In genomic region chr7:128868624-128869137, GRCh38 we compare ENCODE assay signal across 9 cellular contexts. TPM values are rescaled to one million over a fixed set of nuclear protein-coding genes. Genes with fewer than 3 reads are reported as not detected.
DNase-seq lines count a peak whose midpoint lies in the region; ATAC-seq and TF ChIP-seq lines count a peak whose summit lies in the region.
"Had no signal": no experiment of that assay in that cellular context is flagged by ENCODE, and none has a peak within 500 bp of the region (broad histone marks: within the 10 kb centered on the region; RNA-seq: fewer than 3 reads in every experiment).

No MANE protein-coding gene starts in this region.

- TF ChIP-seq POLR2A in prostate gland (IDR thresholded peaks at IDR 0.05), result no peak

- DNase-seq in SW480 (ENCODE audit: low spot score), result peak; percentile 59
- DNase-seq in cardiac muscle cell (ENCODE audit: low read depth in 1 of 2, low spot score in 1 of 2), result no peak
- no peak for DNase-seq in prostate gland (ENCODE audit: low spot score)
- no peak for DNase-seq in NCI-H446 (lab: John Stamatoyannopoulos, UW)
- no peak for DNase-seq in activated effector memory CD4-positive, alpha-beta T cell treated with Interleukin-2 at 50 U/mL for 16 hours

- WGBS in prostate gland, result 42% methylated on average over 13 of the region's 13 CpGs

- H3K4me1 ChIP-seq in cardiac muscle cell (ENCODE audit: low read depth) (peaks cover 16% of the 10 kb centered on the region), prostate gland (replicated peaks) (peaks cover 7% of the 10 kb centered on the region)

- H3K27me3 ChIP-seq in cardiac muscle cell (peaks cover 39% of the 10 kb centered on the region), prostate gland (replicated peaks; ENCODE audit: insufficient read depth) (no peaks in the 10 kb centered on the region)

- H3K36me3 ChIP-seq in cardiac muscle cell (no peaks in the 10 kb centered on the region), prostate gland (no peaks in the 10 kb centered on the region)

- no peak overlapping the region for H3K27ac ChIP-seq in cardiac muscle cell
- H3K27ac ChIP-seq in prostate gland, result no peak overlapping the region

- intact Hi-C loops in prostate gland (cut with DNase I), result loop anchor here (5.0 kb wide), 1 partner anchor 261 kb away; no protein-coding TSS in a partner anchor

- ATAC-seq in GM18511 (IDR thresholded peaks at IDR 0.05; ENCODE audit: unreplicated experiment), result peak; percentile 12
- ATAC-seq in HG03520 (IDR thresholded peaks at IDR 0.05; ENCODE audit: unreplicated experiment), result no peak
- no peak for ATAC-seq in GM18858 (IDR thresholded peaks at IDR 0.05; ENCODE audit: unreplicated experiment)

- H3K9me3 ChIP-seq in cardiac muscle cell (ENCODE audit: low read depth), result no peaks in the 10 kb centered on the region
- no peaks in the 10 kb centered on the region for H3K9me3 ChIP-seq in prostate gland

- TF ChIP-seq CTCF in cardiac muscle cell (IDR thresholded peaks at IDR 0.05; ENCODE audit: low read depth, low read length) (no peak), prostate gland (IDR thresholded peaks at IDR 0.05) (no peak)

- H3K4me3 ChIP-seq in cardiac muscle cell (peak overlapping the region; percentile 48), prostate gland (peak overlapping the region; percentile 46)

RNA-seq across cellular contexts. Expression of gene ATP6V1F, which starts 6.0 kb away (rescaled TPM):
- 113 and 164 TPM in 2 replicates for total RNA-seq in cardiac muscle cell
- polyA plus RNA-seq in cardiac muscle cell, result 284 and 330 TPM in 2 replicates
- 100 to 1,000 TPM; 116 to 118 TPM for total RNA-seq in prostate gland

RNA-seq across cellular contexts. Expression of gene FLNC, which starts 38.5 kb away (rescaled TPM):
- total RNA-seq in cardiac muscle cell, result 500 and 516 TPM in 2 replicates
- 194 and 196 TPM in 2 replicates for polyA plus RNA-seq in cardiac muscle cell
- 100 to 1,000 TPM; 104 to 150 TPM for total RNA-seq in prostate gland

RNA-seq across cellular contexts. Expression of gene KCP, which starts 41.8 kb away (rescaled TPM):
- total RNA-seq in cardiac muscle cell (0.49 and 1.2 TPM in 2 replicates), prostate gland (under 1 TPM in 1 of 2 donors, not detected in 1; 0.45 TPM)
- polyA plus RNA-seq in cardiac muscle cell, result 1.6 TPM in 2 replicates
- total RNA-seq: M059J had no signal
